31 cellular contexts compared by ENCODE assay signal in genomic region chr18:53268455-53268854, GRCh38.
"Had no signal": no experiment of that assay in that cellular context is flagged by ENCODE, and none has a peak within 500 bp of the region (broad histone marks: within the 10 kb centered on the region; RNA-seq: fewer than 3 reads in every experiment).

No MANE protein-coding gene starts in this region.

- H3K4me1 ChIP-seq: esophagus muscularis mucosa, foreskin keratinocyte, heart right ventricle, pancreas, prostate gland, uterus had no signal

- H3K9me3 ChIP-seq: esophagus muscularis mucosa, pancreas, prostate gland, thoracic aorta, uterus had no signal

- H3K4me1 Mint-ChIP-seq: activated CD4-positive, alpha-beta memory T cell treated with anti-CD3 and anti-CD28 coated beads, Interleukin-2, amount 10 ng/mL, durations not matched to agents 7 days and 5 days; activated CD4-positive, alpha-beta T cell treated with anti-CD3 and anti-CD28 coated beads, Interleukin-2, amount 10 ng/mL, durations not matched to agents 24 days and 14 days; naive thymus-derived CD4-positive, alpha-beta T cell; stimulated activated effector memory CD8-positive, alpha-beta T cell treated with anti-CD3 and anti-CD28 coated beads, Interleukin-12 subunit alpha, Interleukin-12 subunit beta, amount 100 ng/mL, for 72 hours; T-helper 17 cell had no signal

- H3K36me3 ChIP-seq: esophagus muscularis mucosa, heart right ventricle, pancreas, prostate gland, thoracic aorta, uterus, WERI-Rb-1 had no signal

- DNase-seq: activated CD4-positive, alpha-beta memory T cell treated with anti-CD3 and anti-CD28 coated beads, Interleukin-2, amount 10 ng/mL, durations not matched to agents 7 days and 5 days; activated CD4-positive, alpha-beta T cell treated with anti-CD3 and anti-CD28 coated beads, Interleukin-2, amount 10 ng/mL, durations not matched to agents 24 days and 14 days; activated CD4-positive, CD25-positive, alpha-beta regulatory T cell treated with anti-CD3 and anti-CD28 coated beads, Interleukin-2, amount 50 U/mL, for 72 hours; activated CD8-positive, alpha-beta memory T cell treated with anti-CD3 and anti-CD28 coated beads, Interleukin-2, amount 50 U/mL, for 48 hours; activated gamma-delta T cell; activated naive CD4-positive, alpha-beta T cell treated with anti-CD3 and anti-CD28 coated beads, Interleukin-2, amount 50 U/mL, for 16 hours; activated T-cell treated with anti-CD3 and anti-CD28 coated beads, Interleukin-2, amount 50 U/mL, for 24 hours; amygdala; dermis blood vessel endothelial cell; effector CD4-positive, alpha-beta T cell; foreskin keratinocyte; heart right ventricle; islet precursor cell; midbrain; naive thymus-derived CD4-positive, alpha-beta T cell; nucleus accumbens; pancreas; stimulated activated CD4-positive, alpha-beta T cell treated with anti-CD3 and anti-CD28 coated beads, Interleukin-12 subunit alpha, Interleukin-12 subunit beta, amount 100 ng/mL, for 4 hours; stimulated activated CD4-positive, alpha-beta T cell treated with anti-CD3 and anti-CD28 coated beads, Interleukin-4, amount 100 ng/mL, for 24 hours; T-helper 17 cell; T1000; uterus; WERI-Rb-1 had no signal

- H3K9me3 Mint-ChIP-seq: type B pancreatic cell had no signal

- H3K27me3 Mint-ChIP-seq: activated CD4-positive, alpha-beta memory T cell treated with anti-CD3 and anti-CD28 coated beads, Interleukin-2, amount 10 ng/mL, durations not matched to agents 7 days and 5 days; activated CD4-positive, alpha-beta T cell treated with anti-CD3 and anti-CD28 coated beads, Interleukin-2, amount 10 ng/mL, durations not matched to agents 24 days and 14 days; activated T-cell treated with anti-CD3 and anti-CD28 coated beads, Interleukin-2, amount 50 U/mL, for 24 hours; naive thymus-derived CD4-positive, alpha-beta T cell; stimulated activated naive CD8-positive, alpha-beta T cell treated with anti-CD3 and anti-CD28 coated beads, Interleukin-15, Interleukin-2, amounts not matched to agents 100 ng/mL and 50 ng/mL, for 24 hours; T-helper 17 cell; type B pancreatic cell had no signal

- H3K36me3 Mint-ChIP-seq: naive thymus-derived CD4-positive, alpha-beta T cell; stimulated activated effector memory CD8-positive, alpha-beta T cell treated with anti-CD3 and anti-CD28 coated beads, Interleukin-12 subunit alpha, Interleukin-12 subunit beta, amount 100 ng/mL, for 72 hours; type B pancreatic cell had no signal

- H3K27me3 ChIP-seq: esophagus muscularis mucosa, foreskin keratinocyte, heart right ventricle, pancreas, uterus had no signal

- H3K4me3 Mint-ChIP-seq: activated CD4-positive, alpha-beta memory T cell treated with anti-CD3 and anti-CD28 coated beads, Interleukin-2, amount 10 ng/mL, durations not matched to agents 7 days and 5 days; activated CD4-positive, alpha-beta T cell treated with anti-CD3 and anti-CD28 coated beads, Interleukin-2, amount 10 ng/mL, durations not matched to agents 24 days and 14 days; activated T-cell treated with anti-CD3 and anti-CD28 coated beads, Interleukin-2, amount 50 U/mL, for 24 hours; naive thymus-derived CD4-positive, alpha-beta T cell; stimulated activated effector memory CD8-positive, alpha-beta T cell treated with anti-CD3 and anti-CD28 coated beads, Interleukin-12 subunit alpha, Interleukin-12 subunit beta, amount 100 ng/mL, for 72 hours; stimulated activated naive CD8-positive, alpha-beta T cell treated with anti-CD3 and anti-CD28 coated beads, Interleukin-15, Interleukin-2, amounts not matched to agents 100 ng/mL and 50 ng/mL, for 24 hours; T-helper 17 cell; type B pancreatic cell had no signal

- H3K4me3 ChIP-seq: esophagus muscularis mucosa, heart right ventricle, pancreas, prostate gland, skin epidermis, thoracic aorta, uterus had no signal

- H3K27ac Mint-ChIP-seq: activated CD4-positive, alpha-beta memory T cell treated with anti-CD3 and anti-CD28 coated beads, Interleukin-2, amount 10 ng/mL, durations not matched to agents 7 days and 5 days; activated CD4-positive, alpha-beta T cell treated with anti-CD3 and anti-CD28 coated beads, Interleukin-2, amount 10 ng/mL, durations not matched to agents 24 days and 14 days; activated T-cell treated with anti-CD3 and anti-CD28 coated beads, Interleukin-2, amount 50 U/mL, for 24 hours; naive thymus-derived CD4-positive, alpha-beta T cell; stimulated activated effector memory CD8-positive, alpha-beta T cell treated with anti-CD3 and anti-CD28 coated beads, Interleukin-12 subunit alpha, Interleukin-12 subunit beta, amount 100 ng/mL, for 72 hours; stimulated activated naive CD8-positive, alpha-beta T cell treated with anti-CD3 and anti-CD28 coated beads, Interleukin-15, Interleukin-2, amounts not matched to agents 100 ng/mL and 50 ng/mL, for 24 hours; T-helper 17 cell; type B pancreatic cell had no signal

- H3K27ac ChIP-seq: esophagus muscularis mucosa, foreskin keratinocyte, heart right ventricle, pancreas, prostate gland, skin epidermis, thoracic aorta, uterus, WERI-Rb-1 had no signal

- ATAC-seq: foreskin keratinocyte; heart right ventricle; naive thymus-derived CD4-positive, alpha-beta T cell; pancreas; sciatic nerve; stimulated activated effector memory CD8-positive, alpha-beta T cell treated with anti-CD3 and anti-CD28 coated beads, Interleukin-12 subunit alpha, Interleukin-12 subunit beta, amount 100 ng/mL, for 72 hours; T-helper 17 cell had no signal
